Comparison of ENCODE assay signal across 1 cellular context in the genomic region with DNA sequence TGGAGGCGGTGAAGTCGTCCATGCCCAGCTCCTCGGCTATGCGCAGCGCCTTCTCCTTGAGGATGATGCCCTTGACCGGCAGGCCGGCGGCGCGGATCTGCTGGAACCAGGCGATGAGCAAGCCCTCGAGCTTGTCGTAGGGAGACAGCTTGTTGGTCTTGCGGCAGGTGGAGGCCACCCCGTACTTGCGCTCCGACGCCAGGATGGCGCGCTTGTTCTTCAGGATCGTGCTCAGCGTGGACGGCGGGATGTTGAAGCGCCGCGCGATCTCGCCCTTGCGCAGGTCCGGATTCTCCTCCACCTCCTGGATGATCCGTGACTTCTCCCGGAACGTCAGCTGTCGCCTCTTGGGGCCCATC.
TF ChIP-seq lines count a peak whose summit lies in the region.

No MANE protein-coding gene starts in this region.

TF ChIP-seq in HepG2, 621 proteins besides CTCF, POLR2A, EP300 and RAD21 (continued from another document):
- TF ChIP-seq ZBTB40 (IDR thresholded peaks at IDR 0.05) (no peak), ZBTB40 (CRISPR knock-in tag; IDR thresholded peaks at IDR 0.05) (peak; percentile 61; the same call in 1 of the 2 replicates), ZNF503 (CRISPR knock-in tag; IDR thresholded peaks at IDR 0.05) (no peak), NRL (CRISPR knock-in tag; IDR thresholded peaks at IDR 0.05; ENCODE audit: borderline replicate concordance) (peak; percentile 95), FOXA1 (IDR thresholded peaks at IDR 0.05) (no peak), FOXA1 (CRISPR knock-in tag; IDR thresholded peaks at IDR 0.05) (0 out of 2 replicates have a peak, but pooled peaks have one; percentile 24), TCF7 (IDR thresholded peaks at IDR 0.05; ENCODE audit: low read depth) (no peak), TOPORS (CRISPR knock-in tag; IDR thresholded peaks at IDR 0.05) (peak; percentile 70), ZNF83 (CRISPR knock-in tag; IDR thresholded peaks at IDR 0.05; ENCODE audit: borderline replicate concordance) (0 out of 2 replicates have a peak, but pooled peaks have one; percentile 62), REPIN1 (CRISPR knock-in tag; IDR thresholded peaks at IDR 0.05; ENCODE audit: borderline replicate concordance, low read depth) (0 out of 2 replicates have a peak, but pooled peaks have one; percentile 9), CENPT (CRISPR knock-in tag; IDR thresholded peaks at IDR 0.05; ENCODE audit: low read depth) (peak; percentile 57; the same call in 1 of the 2 replicates), ZNF44 (CRISPR knock-in tag; IDR thresholded peaks at IDR 0.05) (no peak), GATAD1 (CRISPR knock-in tag; IDR thresholded peaks at IDR 0.05) (peak; percentile 18; the same call in 1 of the 2 replicates), ZFP37 (CRISPR knock-in tag; IDR thresholded peaks at IDR 0.05; ENCODE audit: borderline replicate concordance) (0 out of 2 replicates have a peak, but pooled peaks have one; percentile 52), ZNF274 (CRISPR knock-in tag; IDR thresholded peaks at IDR 0.05) (0 out of 2 replicates have a peak, but pooled peaks have one; percentile 2), ETV6 (CRISPR knock-in tag; conservative IDR thresholded peaks at IDR 0.05) (peak; percentile 33; the same call in 1 of the 2 replicates), ZSCAN30 (CRISPR knock-in tag; IDR thresholded peaks at IDR 0.05) (no peak), IRX3 (CRISPR knock-in tag; IDR thresholded peaks at IDR 0.05; ENCODE audit: borderline replicate concordance, low read depth) (peak; percentile 46)
- TF ChIP-seq, protein P1, sequence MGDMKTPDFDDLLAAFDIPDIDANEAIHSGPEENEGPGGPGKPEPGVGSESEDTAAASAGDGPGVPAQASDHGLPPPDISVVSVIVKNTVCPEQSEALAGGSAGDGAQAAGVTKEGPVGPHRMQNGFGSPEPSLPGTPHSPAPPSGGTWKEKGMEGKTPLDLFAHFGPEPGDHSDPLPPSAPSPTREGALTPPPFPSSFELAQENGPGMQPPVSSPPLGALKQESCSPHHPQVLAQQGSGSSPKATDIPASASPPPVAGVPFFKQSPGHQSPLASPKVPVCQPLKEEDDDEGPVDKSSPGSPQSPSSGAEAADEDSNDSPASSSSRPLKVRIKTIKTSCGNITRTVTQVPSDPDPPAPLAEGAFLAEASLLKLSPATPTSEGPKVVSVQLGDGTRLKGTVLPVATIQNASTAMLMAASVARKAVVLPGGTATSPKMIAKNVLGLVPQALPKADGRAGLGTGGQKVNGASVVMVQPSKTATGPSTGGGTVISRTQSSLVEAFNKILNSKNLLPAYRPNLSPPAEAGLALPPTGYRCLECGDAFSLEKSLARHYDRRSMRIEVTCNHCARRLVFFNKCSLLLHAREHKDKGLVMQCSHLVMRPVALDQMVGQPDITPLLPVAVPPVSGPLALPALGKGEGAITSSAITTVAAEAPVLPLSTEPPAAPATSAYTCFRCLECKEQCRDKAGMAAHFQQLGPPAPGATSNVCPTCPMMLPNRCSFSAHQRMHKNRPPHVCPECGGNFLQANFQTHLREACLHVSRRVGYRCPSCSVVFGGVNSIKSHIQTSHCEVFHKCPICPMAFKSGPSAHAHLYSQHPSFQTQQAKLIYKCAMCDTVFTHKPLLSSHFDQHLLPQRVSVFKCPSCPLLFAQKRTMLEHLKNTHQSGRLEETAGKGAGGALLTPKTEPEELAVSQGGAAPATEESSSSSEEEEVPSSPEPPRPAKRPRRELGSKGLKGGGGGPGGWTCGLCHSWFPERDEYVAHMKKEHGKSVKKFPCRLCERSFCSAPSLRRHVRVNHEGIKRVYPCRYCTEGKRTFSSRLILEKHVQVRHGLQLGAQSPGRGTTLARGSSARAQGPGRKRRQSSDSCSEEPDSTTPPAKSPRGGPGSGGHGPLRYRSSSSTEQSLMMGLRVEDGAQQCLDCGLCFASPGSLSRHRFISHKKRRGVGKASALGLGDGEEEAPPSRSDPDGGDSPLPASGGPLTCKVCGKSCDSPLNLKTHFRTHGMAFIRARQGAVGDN (CRISPR knock-in tag; IDR thresholded peaks at IDR 0.05) = peak; percentile 62; the same call in 1 of the 2 replicates
- TF ChIP-seq, protein P2, sequence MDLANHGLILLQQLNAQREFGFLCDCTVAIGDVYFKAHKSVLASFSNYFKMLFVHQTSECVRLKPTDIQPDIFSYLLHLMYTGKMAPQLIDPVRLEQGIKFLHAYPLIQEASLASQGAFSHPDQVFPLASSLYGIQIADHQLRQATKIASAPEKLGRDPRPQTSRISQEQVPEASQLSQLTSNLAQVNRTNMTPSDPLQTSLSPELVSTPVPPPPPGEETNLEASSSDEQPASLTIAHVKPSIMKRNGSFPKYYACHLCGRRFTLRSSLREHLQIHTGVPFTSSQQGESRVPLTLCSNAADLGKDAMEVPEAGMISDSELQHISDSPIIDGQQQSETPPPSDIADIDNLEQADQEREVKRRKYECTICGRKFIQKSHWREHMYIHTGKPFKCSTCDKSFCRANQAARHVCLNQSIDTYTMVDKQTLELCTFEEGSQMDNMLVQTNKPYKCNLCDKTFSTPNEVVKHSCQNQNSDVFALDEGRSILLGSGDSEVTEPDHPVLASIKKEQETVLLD (CRISPR knock-in tag; IDR thresholded peaks at IDR 0.05; ENCODE audit: low read depth) = peak; percentile 8; the same call in 1 of the 2 replicates
- TF ChIP-seq, protein P3, sequence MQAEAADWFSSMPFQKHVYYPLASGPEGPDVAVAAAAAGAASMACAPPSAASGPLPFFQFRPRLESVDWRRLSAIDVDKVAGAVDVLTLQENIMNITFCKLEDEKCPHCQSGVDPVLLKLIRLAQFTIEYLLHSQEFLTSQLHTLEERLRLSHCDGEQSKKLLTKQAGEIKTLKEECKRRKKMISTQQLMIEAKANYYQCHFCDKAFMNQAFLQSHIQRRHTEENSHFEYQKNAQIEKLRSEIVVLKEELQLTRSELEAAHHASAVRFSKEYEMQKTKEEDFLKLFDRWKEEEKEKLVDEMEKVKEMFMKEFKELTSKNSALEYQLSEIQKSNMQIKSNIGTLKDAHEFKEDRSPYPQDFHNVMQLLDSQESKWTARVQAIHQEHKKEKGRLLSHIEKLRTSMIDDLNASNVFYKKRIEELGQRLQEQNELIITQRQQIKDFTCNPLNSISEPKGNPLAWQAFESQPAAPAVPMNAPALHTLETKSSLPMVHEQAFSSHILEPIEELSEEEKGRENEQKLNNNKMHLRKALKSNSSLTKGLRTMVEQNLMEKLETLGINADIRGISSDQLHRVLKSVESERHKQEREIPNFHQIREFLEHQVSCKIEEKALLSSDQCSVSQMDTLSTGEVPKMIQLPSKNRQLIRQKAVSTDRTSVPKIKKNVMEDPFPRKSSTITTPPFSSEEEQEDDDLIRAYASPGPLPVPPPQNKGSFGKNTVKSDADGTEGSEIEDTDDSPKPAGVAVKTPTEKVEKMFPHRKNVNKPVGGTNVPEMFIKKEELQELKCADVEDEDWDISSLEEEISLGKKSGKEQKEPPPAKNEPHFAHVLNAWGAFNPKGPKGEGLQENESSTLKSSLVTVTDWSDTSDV (CRISPR knock-in tag; IDR thresholded peaks at IDR 0.05) = peak; percentile 58; the same call in 1 of the 2 replicates
